20 cellular contexts compared by ENCODE assay signal in the genomic region with DNA sequence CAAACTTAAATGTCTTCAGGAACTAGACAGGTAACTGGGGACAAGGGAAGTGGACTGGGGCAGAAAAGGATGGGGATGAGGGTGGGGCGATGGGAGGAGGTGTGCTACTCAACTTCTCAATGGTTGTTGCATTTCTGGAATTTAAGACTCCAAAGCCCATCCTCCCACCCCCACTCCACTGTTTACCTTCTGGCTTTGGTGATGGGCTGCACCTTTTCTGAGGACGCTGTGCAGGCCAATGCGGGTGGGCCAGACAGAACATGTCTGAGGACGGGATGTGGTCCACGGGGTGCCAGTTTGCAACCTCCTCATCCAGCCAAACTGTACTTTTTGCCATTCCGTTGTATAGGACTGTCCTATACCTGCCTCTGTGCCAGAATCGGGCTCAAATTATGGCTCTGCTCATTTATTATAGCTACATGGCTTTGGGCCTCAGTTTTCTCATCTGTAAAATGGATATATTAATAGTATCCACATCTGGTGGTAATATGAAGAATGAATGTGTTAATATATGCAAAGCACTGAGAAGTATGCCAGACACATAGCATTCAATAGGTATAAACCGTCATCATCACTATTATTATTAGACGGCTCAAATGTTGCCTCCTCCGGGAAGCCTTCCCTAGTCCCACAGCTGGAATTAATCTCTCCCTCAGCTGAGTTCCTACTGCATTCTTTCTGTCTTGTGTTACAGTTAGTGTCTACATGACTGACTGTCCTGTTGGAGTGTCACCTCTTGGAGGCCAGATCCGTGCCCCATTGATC. TPM values are rescaled to one million over a fixed set of nuclear protein-coding genes. Genes with fewer than 3 reads are reported as not detected.
DNase-seq lines count a peak whose midpoint lies in the region; ATAC-seq, FAIRE-seq and TF ChIP-seq lines count a peak whose summit lies in the region.
"Had no signal": no experiment of that assay in that cellular context is flagged by ENCODE, and none has a peak within 500 bp of the region (broad histone marks: within the 10 kb centered on the region; RNA-seq: fewer than 3 reads in every experiment).

No MANE protein-coding gene starts in this region.

- ATAC-seq in A549, result no peak
- ATAC-seq in HG03095 (IDR thresholded peaks at IDR 0.05; ENCODE audit: unreplicated experiment), result no peak
- no peak for ATAC-seq in activated CD8-positive, alpha-beta T cell treated with anti-CD3 and anti-CD28 coated beads for 36 hours
- ATAC-seq in GM18873 (IDR thresholded peaks at IDR 0.05; ENCODE audit: low FRiP score, unreplicated experiment), result no peak
- ATAC-seq: left lobe of liver had no signal

- peak overlapping the region in 1 of 2 experiments; percentile 30; a peak in 1 of 6 replicates for H3K27ac ChIP-seq in A549
- no peak overlapping the region for H3K27ac ChIP-seq in coronary artery
- H3K27ac ChIP-seq: sigmoid colon, vagina had no signal

- TF ChIP-seq POLR2A in A549 (IDR thresholded peaks at IDR 0.05; ENCODE audit: low read length), result no peak

- no peak for FAIRE-seq in A549 (lab: Jason Lieb, UNC)
- FAIRE-seq: G401.6 had no signal

- DNase-seq in A549 (ENCODE audit: low read depth in 1 of 2, low spot score in 1 of 2) (peak in 1 of 2 experiments; percentile 21), HT-29 (ENCODE audit: low spot score) (peak; percentile 16), coronary artery (ENCODE audit: low spot score) (peak; percentile 17), mesenteric fat pad (ENCODE audit: low spot score) (peak; percentile 26), activated gamma-delta T cell treated with Interleukin-2 at 50 U/mL for 16 hours (no peak)
- DNase-seq in activated CD8-positive, alpha-beta T cell treated with anti-CD3 and anti-CD28 coated beads for 36 hours, result no peak
- DNase-seq: activated CD4-positive, alpha-beta T cell treated with anti-CD3 and anti-CD28 coated beads for 1 hour; activated T-cell treated with anti-CD3 and anti-CD28 coated beads, Interleukin-2, amount 50 U/mL, for 48 hours; DMS 273 treated with DMSO at 0.1 percent for 48 hours; KBM-7; NCI-H146; Right ventricle myocardium superior had no signal

- CTCF ChIA-PET in A549 (lab: Yijun Ruan, JAX), result interaction anchor here (1.3 to 2.1 kb wide), 3 partner anchors 30 to 340 kb away, joined by 3 to 7 read pairs (median 4); no protein-coding TSS in a partner anchor
- CTCF ChIA-PET in activated CD8-positive, alpha-beta T cell treated with anti-CD3 and anti-CD28 coated beads for 36 hours (lab: Charles Lee), result no interaction called here

- H3K4me1 ChIP-seq in A549, result peaks cover 12% of the 10 kb centered on the region; the same call in 2 of the 3 replicates
- H3K4me1 ChIP-seq: sigmoid colon had no signal

- no peak overlapping the region for H3K4me3 ChIP-seq in A549
- no peak overlapping the region for H3K4me3 ChIP-seq in coronary artery
- H3K4me3 ChIP-seq: sigmoid colon, vagina had no signal

- no peak overlapping the region for H3K4me3 Mint-ChIP-seq in activated CD8-positive, alpha-beta T cell treated with anti-CD3 and anti-CD28 coated beads for 36 hours
- H3K4me3 Mint-ChIP-seq: activated naive CD8-positive, alpha-beta T cell had no signal

- 84% methylated on average over 11 of the region's 11 CpGs for WGBS in A549 (ENCODE audit: missing lambda C conversion rate)

- no peak for TF ChIP-seq RAD21 in A549 (conservative IDR thresholded peaks at IDR 0.05 in 1 of 2, IDR thresholded peaks at IDR 0.05 in 1 of 2)

- no peak overlapping the region for H3K4me2 ChIP-seq in A549

- intact Hi-C loops in activated CD8-positive, alpha-beta T cell treated with anti-CD3 and anti-CD28 coated beads for 36 hours (cut with micrococcal nuclease), result no loop called here

- H3K9me3 ChIP-seq in A549, result no peaks in the 10 kb centered on the region
- H3K9me3 ChIP-seq: sigmoid colon, vagina had no signal

- H3K36me3 Mint-ChIP-seq in activated CD8-positive, alpha-beta T cell treated with anti-CD3 and anti-CD28 coated beads for 36 hours (ENCODE audit: low read depth), result no peaks in the 10 kb centered on the region
- H3K36me3 Mint-ChIP-seq: activated naive CD8-positive, alpha-beta T cell; CD14-positive monocyte had no signal

- no peak overlapping the region for H3K27ac Mint-ChIP-seq in activated CD8-positive, alpha-beta T cell treated with anti-CD3 and anti-CD28 coated beads for 36 hours
- H3K27ac Mint-ChIP-seq: activated naive CD8-positive, alpha-beta T cell had no signal

- H3K4me1 Mint-ChIP-seq in activated CD8-positive, alpha-beta T cell treated with anti-CD3 and anti-CD28 coated beads for 36 hours (ENCODE audit: low read depth), result peaks cover 6% of the 10 kb centered on the region

- no peaks in the 10 kb centered on the region for H3K27me3 Mint-ChIP-seq in activated CD8-positive, alpha-beta T cell treated with anti-CD3 and anti-CD28 coated beads for 36 hours
- H3K27me3 Mint-ChIP-seq: activated naive CD8-positive, alpha-beta T cell had no signal

- TF ChIP-seq CTCF in A549 (IDR thresholded peaks at IDR 0.05), result no peak
- TF ChIP-seq CTCF in coronary artery (IDR thresholded peaks at IDR 0.05), result no peak
- no peak for TF ChIP-seq CTCF in activated CD8-positive, alpha-beta T cell treated with anti-CD3 and anti-CD28 coated beads for 36 hours (IDR thresholded peaks at IDR 0.05)

- H3K9me3 Mint-ChIP-seq in activated CD8-positive, alpha-beta T cell treated with anti-CD3 and anti-CD28 coated beads for 36 hours, result no peaks in the 10 kb centered on the region

- POLR2A ChIA-PET in A549 (lab: Yijun Ruan, JAX), result no interaction called here
- POLR2A ChIA-PET in activated CD8-positive, alpha-beta T cell treated with anti-CD3 and anti-CD28 coated beads for 36 hours (lab: Charles Lee), result interaction anchor here (0.5 to 1.4 kb wide), 3 partner anchors 10 to 81 kb away, joined by 3 to 5 read pairs (median 3); no protein-coding TSS in a partner anchor

- no peak for TF ChIP-seq EP300 in A549 (IDR thresholded peaks at IDR 0.05)

TF ChIP-seq in A549, 52 proteins besides CTCF, POLR2A, EP300 and RAD21:
- 0 out of 2 replicates have a peak, but pooled peaks have one; percentile 34 for TF ChIP-seq HDAC2 (IDR thresholded peaks at IDR 0.05)
- TF ChIP-seq TFCP2L1 (CRISPR knock-in tag; IDR thresholded peaks at IDR 0.05), result no peak
- peak; percentile 22 for TF ChIP-seq ZFP36 (IDR thresholded peaks at IDR 0.05; ENCODE audit: borderline replicate concordance, partially characterized antibody)

RNA-seq across cellular contexts. Expression of a gene that starts 31.0 kb away (rescaled TPM):
- polyA plus RNA-seq in A549 (2011; rRNA removed) (83.7 and 101 TPM in 2 replicates), A549 (2017; fragmentation: RNase III; extraction: RNeasy Plus Mini Kit Qiagen cat#74134 plus additional on column Dnase treatment) (35.4 to 41.1 TPM (median 35.8 TPM) in 3 replicates)
- polyA plus RNA-seq in A549 (2012; cell fraction: cytosol; rRNA removed), result 71.6 and 78.6 TPM in 2 replicates
- polyA plus RNA-seq in A549 (2012; cell fraction: nucleus; rRNA removed), result 87.2 and 111 TPM in 2 replicates
- polyA minus RNA-seq in A549 (2011; rRNA and poly(A)+ RNA removed), result 125 and 135 TPM in 2 replicates
- 154 and 170 TPM in 2 replicates for total RNA-seq in HT-29 (2014; rRNA removed; shearing (Covaris generic))
- total RNA-seq in mesenteric fat pad, result 498 TPM
- 100 to 1,000 TPM in 1 of 2 experiments, 10 to 100 TPM in 1; 93.7 to 104 TPM for total RNA-seq in activated CD8-positive, alpha-beta T cell treated with anti-CD3 and anti-CD28 coated beads for 36 hours

RNA-seq across cellular contexts. Expression of a gene that starts 51.5 kb away (rescaled TPM):
- polyA plus RNA-seq in A549 (2011; rRNA removed) (44.2 and 54.2 TPM in 2 replicates), A549 (2017; fragmentation: RNase III; extraction: RNeasy Plus Mini Kit Qiagen cat#74134 plus additional on column Dnase treatment) (38.0 to 42.1 TPM (median 41.1 TPM) in 3 replicates)
- 63.2 and 69.3 TPM in 2 replicates for polyA plus RNA-seq in A549 (2012; cell fraction: cytosol; rRNA removed)
- 48.8 and 60.2 TPM in 2 replicates for polyA plus RNA-seq in A549 (2012; cell fraction: nucleus; rRNA removed)
- 60.9 and 76.0 TPM in 2 replicates for polyA minus RNA-seq in A549 (2011; rRNA and poly(A)+ RNA removed)
- 112 and 125 TPM in 2 replicates for total RNA-seq in HT-29 (2014; rRNA removed; shearing (Covaris generic))
- 34.5 TPM for total RNA-seq in mesenteric fat pad
- total RNA-seq in activated CD8-positive, alpha-beta T cell treated with anti-CD3 and anti-CD28 coated beads for 36 hours, result 10 to 100 TPM; 45.4 to 52.9 TPM

Comparison
In these comparisons a context has a peak if more than half of its experiments do, and no peak if none do; other contexts are left out.
1. DNase-seq: peak in HT-29 (single experiment), coronary artery (single experiment) and mesenteric fat pad (single experiment); none in activated gamma-delta T cell treated with Interleukin-2 at 50 U/mL for 16 hours (single experiment) and activated CD8-positive, alpha-beta T cell treated with anti-CD3 and anti-CD28 coated beads for 36 hours (single experiment).